ENCODE assay signal across 1 cellular context in the genomic region with DNA sequence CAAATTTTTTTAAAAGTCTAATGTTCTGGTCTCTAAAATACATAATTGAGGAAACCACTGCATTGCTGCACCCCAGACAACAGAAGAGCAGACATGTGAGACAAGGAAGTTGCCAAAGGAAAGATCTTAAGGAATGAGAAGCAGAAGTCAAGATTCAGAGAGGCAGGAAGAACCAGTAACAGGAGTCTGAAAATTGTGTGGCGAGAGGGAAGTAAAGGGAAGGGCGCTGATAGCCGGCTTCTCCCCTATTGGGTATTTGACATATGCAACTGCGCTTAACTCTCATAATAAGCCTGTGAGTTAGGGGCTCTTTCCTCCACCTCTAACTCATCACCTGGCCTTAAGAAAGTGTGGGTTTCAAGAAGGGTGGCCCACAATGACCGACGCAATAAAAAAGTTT.
TF ChIP-seq lines count a peak whose summit lies in the region.

No MANE protein-coding gene starts in this region.

TF ChIP-seq in HepG2, 621 proteins besides CTCF, POLR2A, EP300 and RAD21:
- no peak for TF ChIP-seq CHCHD3 (CRISPR knock-in tag; IDR thresholded peaks at IDR 0.05)
- TF ChIP-seq, protein P1, sequence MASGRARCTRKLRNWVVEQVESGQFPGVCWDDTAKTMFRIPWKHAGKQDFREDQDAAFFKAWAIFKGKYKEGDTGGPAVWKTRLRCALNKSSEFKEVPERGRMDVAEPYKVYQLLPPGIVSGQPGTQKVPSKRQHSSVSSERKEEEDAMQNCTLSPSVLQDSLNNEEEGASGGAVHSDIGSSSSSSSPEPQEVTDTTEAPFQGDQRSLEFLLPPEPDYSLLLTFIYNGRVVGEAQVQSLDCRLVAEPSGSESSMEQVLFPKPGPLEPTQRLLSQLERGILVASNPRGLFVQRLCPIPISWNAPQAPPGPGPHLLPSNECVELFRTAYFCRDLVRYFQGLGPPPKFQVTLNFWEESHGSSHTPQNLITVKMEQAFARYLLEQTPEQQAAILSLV (CRISPR knock-in tag; IDR thresholded peaks at IDR 0.05; ENCODE audit: borderline replicate concordance), result no peak
- TF ChIP-seq, protein P2, sequence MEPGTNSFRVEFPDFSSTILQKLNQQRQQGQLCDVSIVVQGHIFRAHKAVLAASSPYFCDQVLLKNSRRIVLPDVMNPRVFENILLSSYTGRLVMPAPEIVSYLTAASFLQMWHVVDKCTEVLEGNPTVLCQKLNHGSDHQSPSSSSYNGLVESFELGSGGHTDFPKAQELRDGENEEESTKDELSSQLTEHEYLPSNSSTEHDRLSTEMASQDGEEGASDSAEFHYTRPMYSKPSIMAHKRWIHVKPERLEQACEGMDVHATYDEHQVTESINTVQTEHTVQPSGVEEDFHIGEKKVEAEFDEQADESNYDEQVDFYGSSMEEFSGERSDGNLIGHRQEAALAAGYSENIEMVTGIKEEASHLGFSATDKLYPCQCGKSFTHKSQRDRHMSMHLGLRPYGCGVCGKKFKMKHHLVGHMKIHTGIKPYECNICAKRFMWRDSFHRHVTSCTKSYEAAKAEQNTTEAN (CRISPR knock-in tag; conservative IDR thresholded peaks at IDR 0.05), result no peak
- TF ChIP-seq BCL6 (CRISPR knock-in tag; IDR thresholded peaks at IDR 0.05), result no peak
- TF ChIP-seq, protein P3, sequence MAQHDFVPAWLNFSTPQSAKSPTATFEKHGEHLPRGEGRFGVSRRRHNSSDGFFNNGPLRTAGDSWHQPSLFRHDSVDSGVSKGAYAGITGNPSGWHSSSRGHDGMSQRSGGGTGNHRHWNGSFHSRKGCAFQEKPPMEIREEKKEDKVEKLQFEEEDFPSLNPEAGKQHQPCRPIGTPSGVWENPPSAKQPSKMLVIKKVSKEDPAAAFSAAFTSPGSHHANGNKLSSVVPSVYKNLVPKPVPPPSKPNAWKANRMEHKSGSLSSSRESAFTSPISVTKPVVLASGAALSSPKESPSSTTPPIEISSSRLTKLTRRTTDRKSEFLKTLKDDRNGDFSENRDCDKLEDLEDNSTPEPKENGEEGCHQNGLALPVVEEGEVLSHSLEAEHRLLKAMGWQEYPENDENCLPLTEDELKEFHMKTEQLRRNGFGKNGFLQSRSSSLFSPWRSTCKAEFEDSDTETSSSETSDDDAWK (CRISPR knock-in tag; IDR thresholded peaks at IDR 0.05), result no peak
- TF ChIP-seq, protein P4, sequence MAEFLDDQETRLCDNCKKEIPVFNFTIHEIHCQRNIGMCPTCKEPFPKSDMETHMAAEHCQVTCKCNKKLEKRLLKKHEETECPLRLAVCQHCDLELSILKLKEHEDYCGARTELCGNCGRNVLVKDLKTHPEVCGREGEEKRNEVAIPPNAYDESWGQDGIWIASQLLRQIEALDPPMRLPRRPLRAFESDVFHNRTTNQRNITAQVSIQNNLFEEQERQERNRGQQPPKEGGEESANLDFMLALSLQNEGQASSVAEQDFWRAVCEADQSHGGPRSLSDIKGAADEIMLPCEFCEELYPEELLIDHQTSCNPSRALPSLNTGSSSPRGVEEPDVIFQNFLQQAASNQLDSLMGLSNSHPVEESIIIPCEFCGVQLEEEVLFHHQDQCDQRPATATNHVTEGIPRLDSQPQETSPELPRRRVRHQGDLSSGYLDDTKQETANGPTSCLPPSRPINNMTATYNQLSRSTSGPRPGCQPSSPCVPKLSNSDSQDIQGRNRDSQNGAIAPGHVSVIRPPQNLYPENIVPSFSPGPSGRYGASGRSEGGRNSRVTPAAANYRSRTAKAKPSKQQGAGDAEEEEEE (CRISPR knock-in tag; IDR thresholded peaks at IDR 0.05; ENCODE audit: borderline replicate concordance), result no peak
- TF ChIP-seq ZNF143 (CRISPR knock-in tag; IDR thresholded peaks at IDR 0.05), result no peak
- no peak for TF ChIP-seq HDAC1 (CRISPR knock-in tag; IDR thresholded peaks at IDR 0.05)
- no peak for TF ChIP-seq YEATS4 (CRISPR knock-in tag; IDR thresholded peaks at IDR 0.05; ENCODE audit: borderline replicate concordance)
- TF ChIP-seq, protein P5, sequence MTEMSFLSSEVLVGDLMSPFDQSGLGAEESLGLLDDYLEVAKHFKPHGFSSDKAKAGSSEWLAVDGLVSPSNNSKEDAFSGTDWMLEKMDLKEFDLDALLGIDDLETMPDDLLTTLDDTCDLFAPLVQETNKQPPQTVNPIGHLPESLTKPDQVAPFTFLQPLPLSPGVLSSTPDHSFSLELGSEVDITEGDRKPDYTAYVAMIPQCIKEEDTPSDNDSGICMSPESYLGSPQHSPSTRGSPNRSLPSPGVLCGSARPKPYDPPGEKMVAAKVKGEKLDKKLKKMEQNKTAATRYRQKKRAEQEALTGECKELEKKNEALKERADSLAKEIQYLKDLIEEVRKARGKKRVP (CRISPR knock-in tag; IDR thresholded peaks at IDR 0.05), result no peak
- no peak for TF ChIP-seq PAX8 (CRISPR knock-in tag; IDR thresholded peaks at IDR 0.05; ENCODE audit: borderline replicate concordance)
- no peak for TF ChIP-seq ISX (CRISPR knock-in tag; conservative IDR thresholded peaks at IDR 0.05)
- TF ChIP-seq ARNTL (CRISPR knock-in tag; IDR thresholded peaks at IDR 0.05), result no peak
- TF ChIP-seq, protein P6, sequence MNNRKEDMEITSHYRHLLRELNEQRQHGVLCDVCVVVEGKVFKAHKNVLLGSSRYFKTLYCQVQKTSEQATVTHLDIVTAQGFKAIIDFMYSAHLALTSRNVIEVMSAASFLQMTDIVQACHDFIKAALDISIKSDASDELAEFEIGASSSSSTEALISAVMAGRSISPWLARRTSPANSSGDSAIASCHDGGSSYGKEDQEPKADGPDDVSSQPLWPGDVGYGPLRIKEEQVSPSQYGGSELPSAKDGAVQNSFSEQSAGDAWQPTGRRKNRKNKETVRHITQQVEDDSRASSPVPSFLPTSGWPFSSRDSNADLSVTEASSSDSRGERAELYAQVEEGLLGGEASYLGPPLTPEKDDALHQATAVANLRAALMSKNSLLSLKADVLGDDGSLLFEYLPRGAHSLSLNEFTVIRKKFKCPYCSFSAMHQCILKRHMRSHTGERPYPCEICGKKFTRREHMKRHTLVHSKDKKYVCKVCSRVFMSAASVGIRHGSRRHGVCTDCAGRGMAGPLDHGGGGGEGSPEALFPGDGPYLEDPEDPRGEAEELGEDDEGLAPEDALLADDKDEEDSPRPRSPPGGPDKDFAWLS (CRISPR knock-in tag; IDR thresholded peaks at IDR 0.05; ENCODE audit: borderline replicate concordance), result no peak
- no peak for TF ChIP-seq MEIS1 (CRISPR knock-in tag; IDR thresholded peaks at IDR 0.05; ENCODE audit: borderline replicate concordance)
- no peak for TF ChIP-seq ZNF124 (CRISPR knock-in tag; IDR thresholded peaks at IDR 0.05)
- no peak for TF ChIP-seq ZSCAN25 (CRISPR knock-in tag; IDR thresholded peaks at IDR 0.05)
- TF ChIP-seq TMF1 (CRISPR knock-in tag; IDR thresholded peaks at IDR 0.05; ENCODE audit: low read depth), result no peak
- TF ChIP-seq, protein P7, sequence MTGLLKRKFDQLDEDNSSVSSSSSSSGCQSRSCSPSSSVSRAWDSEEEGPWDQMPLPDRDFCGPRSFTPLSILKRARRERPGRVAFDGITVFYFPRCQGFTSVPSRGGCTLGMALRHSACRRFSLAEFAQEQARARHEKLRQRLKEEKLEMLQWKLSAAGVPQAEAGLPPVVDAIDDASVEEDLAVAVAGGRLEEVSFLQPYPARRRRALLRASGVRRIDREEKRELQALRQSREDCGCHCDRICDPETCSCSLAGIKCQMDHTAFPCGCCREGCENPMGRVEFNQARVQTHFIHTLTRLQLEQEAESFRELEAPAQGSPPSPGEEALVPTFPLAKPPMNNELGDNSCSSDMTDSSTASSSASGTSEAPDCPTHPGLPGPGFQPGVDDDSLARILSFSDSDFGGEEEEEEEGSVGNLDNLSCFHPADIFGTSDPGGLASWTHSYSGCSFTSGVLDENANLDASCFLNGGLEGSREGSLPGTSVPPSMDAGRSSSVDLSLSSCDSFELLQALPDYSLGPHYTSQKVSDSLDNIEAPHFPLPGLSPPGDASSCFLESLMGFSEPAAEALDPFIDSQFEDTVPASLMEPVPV (CRISPR knock-in tag; IDR thresholded peaks at IDR 0.05), result no peak
TF ChIP-seq in HepG2: peak in this region for 0.
